In genomic region chr9:91949946-91950664, GRCh38 we compare ENCODE assay signal across 9 cellular contexts. TPM values are rescaled to one million over a fixed set of nuclear protein-coding genes. Genes with fewer than 3 reads are reported as not detected.
DNase-seq lines count a peak whose midpoint lies in the region; ATAC-seq, FAIRE-seq and TF ChIP-seq lines count a peak whose summit lies in the region.
"Had no signal": no experiment of that assay in that cellular context is flagged by ENCODE, and none has a peak within 500 bp of the region (broad histone marks: within the 10 kb centered on the region; RNA-seq: fewer than 3 reads in every experiment).

Gene ROR2, minus strand, starts transcription at chr9:91950228.

- TF ChIP-seq CTCF in GM12865 (IDR thresholded peaks at IDR 0.05; ENCODE audit: insufficient read depth, low read depth, low read length, missing control alignments): peak; percentile 62
- peak; percentile 33 for TF ChIP-seq CTCF in colonic mucosa (IDR thresholded peaks at IDR 0.05)
- peak; percentile 34 to 51 for TF ChIP-seq CTCF in left lung (IDR thresholded peaks at IDR 0.05)

- no peak for FAIRE-seq in HTR-8/SVneo (lab: Jason Lieb, UNC)

- intact Hi-C loops in colonic mucosa (cut with DNase I): loop anchor here (5.0 kb wide), 1 partner anchor 173 kb away; no protein-coding TSS in a partner anchor
- intact Hi-C loops in left lung (cut with DNase I): no loop called here

- peak; percentile 83 for ATAC-seq in left lung

- H3K4me1 ChIP-seq in colonic mucosa: no peaks in the 10 kb centered on the region
- peaks cover 18 to 24% of the 10 kb centered on the region in 2 donors for H3K4me1 ChIP-seq in left lung

- peak within 1 kb of the TSS; percentile 59 for H3K27ac ChIP-seq in colonic mucosa
- peak within 1 kb of the TSS in 1 of 2 donors; percentile 68 for H3K27ac ChIP-seq in left lung

- peaks cover 27% of the 10 kb centered on the region for H3K27me3 ChIP-seq in colonic mucosa
- H3K27me3 ChIP-seq in left lung: peaks cover 52 to 95% of the 10 kb centered on the region in 2 donors

- H3K9ac ChIP-seq in colonic mucosa (ENCODE audit: low read depth in 2 of 2, low read length in 2 of 2): peak within 1 kb of the TSS; percentile 19 to 57

- no peak within 1 kb of the TSS for H3K4me3 ChIP-seq in GM12865 (ENCODE audit: low read depth, low read length)
- H3K4me3 ChIP-seq in colonic mucosa: peak within 1 kb of the TSS; percentile 52
- H3K4me3 ChIP-seq in left lung: peak within 1 kb of the TSS; percentile 32 to 37

- H3K36me3 ChIP-seq in colonic mucosa (no peaks in the 10 kb centered on the region), left lung (no peaks in the 10 kb centered on the region)

- no peaks in the 10 kb centered on the region for H3K9me3 ChIP-seq in colonic mucosa
- no peaks in the 10 kb centered on the region for H3K9me3 ChIP-seq in left lung

- DNase-seq in GM12865 (ENCODE audit: low read depth) (peak; percentile 48), HTR-8/SVneo (ENCODE audit: insufficient read length, low spot score) (peak; percentile 69), T-helper 2 cell (peak in 3 of 5 experiments; percentile 13 to 56 (median 34)), colonic mucosa (peak; percentile 70), left lung (peak; percentile 60 to 83), DMS114 treated with DMSO at 0.1 percent for 48 hours (lab: John Stamatoyannopoulos, UW; ENCODE audit: unreplicated experiment) (no peak), NCI-H2107 treated with DMSO at 0.1 percent for 48 hours (lab: John Stamatoyannopoulos, UW; ENCODE audit: unreplicated experiment) (no peak)
- DNase-seq in stimulated activated CD4-positive, alpha-beta T cell treated with anti-CD3 and anti-CD28 coated beads, TNF-alpha, amount 100 ng/mL, for 24 hours (ENCODE audit: low read depth in 3 of 3): peak in 2 of 3 experiments; percentile 13 to 56

RNA-seq across cellular contexts. Expression of gene ROR2, which starts in this region (rescaled TPM):
- total RNA-seq in colonic mucosa (1 to 10 TPM; 1.7 to 9.1 TPM), left lung (10 to 100 TPM; 11.5 to 11.8 TPM)
- total RNA-seq: dermis microvascular lymphatic vessel endothelial cell had no signal

Comparison
In these comparisons a context has a peak if more than half of its experiments do, and no peak if none do; other contexts are left out.
1. DNase-seq: peak in GM12865 (single experiment), HTR-8/SVneo (single experiment), T-helper 2 cell (3 of 5), colonic mucosa (single experiment), left lung (2 of 2) and stimulated activated CD4-positive, alpha-beta T cell treated with anti-CD3 and anti-CD28 coated beads, TNF-alpha, amount 100 ng/mL, for 24 hours (2 of 3); none in DMS114 treated with DMSO at 0.1 percent for 48 hours (single experiment) and NCI-H2107 treated with DMSO at 0.1 percent for 48 hours (single experiment).
2. Peak in every context shown above with its lines, with median percentiles within 50 percentile points of each other: CTCF ChIP-seq.